8 cellular contexts compared by ENCODE assay signal in the genomic region with DNA sequence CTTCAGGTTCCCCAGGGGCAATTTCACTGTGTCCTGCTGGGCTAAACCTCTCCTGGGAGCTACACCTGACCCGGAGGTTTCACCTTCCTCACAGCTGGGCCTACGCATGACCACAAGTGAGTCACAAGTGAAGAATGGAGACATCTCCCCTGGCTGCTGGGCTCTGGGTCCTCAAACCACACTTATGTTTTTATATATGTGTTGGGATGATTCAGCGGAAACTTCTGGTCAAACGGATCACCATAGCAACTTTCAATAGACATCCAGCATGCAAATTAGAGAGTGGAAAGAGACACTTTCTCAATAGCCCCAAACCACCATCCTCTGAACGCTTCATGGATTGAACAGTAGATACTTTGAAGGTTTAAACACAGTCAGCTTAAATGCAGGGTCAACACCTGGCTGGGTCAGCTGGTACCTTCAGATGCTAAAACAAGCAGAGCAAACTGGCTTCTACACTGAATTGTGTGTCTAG. TPM values are rescaled to one million over a fixed set of nuclear protein-coding genes. Genes with fewer than 3 reads are reported as not detected.
DNase-seq lines count a peak whose midpoint lies in the region; ATAC-seq and TF ChIP-seq lines count a peak whose summit lies in the region.

No MANE protein-coding gene starts in this region.

- no peak overlapping the region for H3K4me3 ChIP-seq in coronary artery

- peak overlapping the region; percentile 85 for H3K27ac Mint-ChIP-seq in osteocyte (ENCODE audit: unreplicated experiment)

- intact Hi-C loops in posterior cingulate gyrus (cut with DNase I): no loop called here

- H3K36me3 Mint-ChIP-seq in osteocyte (ENCODE audit: unreplicated experiment): no peaks in the 10 kb centered on the region

- ATAC-seq in GM19395 (IDR thresholded peaks at IDR 0.05; ENCODE audit: unreplicated experiment): peak; percentile 94
- peak; percentile 88 for ATAC-seq in HG03175 (IDR thresholded peaks at IDR 0.05; ENCODE audit: unreplicated experiment)

- no peak overlapping the region for H3K4me3 Mint-ChIP-seq in osteocyte (ENCODE audit: unreplicated experiment)

- H3K9me3 Mint-ChIP-seq in osteocyte (ENCODE audit: unreplicated experiment): no peaks in the 10 kb centered on the region

- peaks cover 20% of the 10 kb centered on the region for H3K4me1 Mint-ChIP-seq in osteocyte (ENCODE audit: unreplicated experiment)

- H3K27ac ChIP-seq in coronary artery: no peak overlapping the region

- peak; percentile 12 to 32 for DNase-seq in activated CD8-positive, alpha-beta memory T cell treated with anti-CD3 and anti-CD28 coated beads for 4 hours (ENCODE audit: low read depth in 2 of 2)
- DNase-seq in osteocyte (ENCODE audit: extremely low spot score, unreplicated experiment) (peak; percentile 85), SHP77 treated with DMSO at 0.1 percent for 48 hours (lab: John Stamatoyannopoulos, UW) (no peak), posterior cingulate gyrus (no peak), NCI-H1436 treated with DMSO at 0.1 percent for 48 hours (lab: John Stamatoyannopoulos, UW) (no peak), coronary artery (ENCODE audit: low spot score) (no peak)

- no peaks in the 10 kb centered on the region for H3K27me3 Mint-ChIP-seq in osteocyte (ENCODE audit: unreplicated experiment)

- no peak for TF ChIP-seq CTCF in osteocyte (IDR thresholded peaks at IDR 0.05)
- no peak for TF ChIP-seq CTCF in coronary artery (IDR thresholded peaks at IDR 0.05)

RNA-seq across cellular contexts. Expression of a gene that starts 28.0 kb away (rescaled TPM):
- 63.6 and 70.3 TPM in 2 replicates for total RNA-seq in osteocyte

Comparison
In these comparisons a context has a peak if more than half of its experiments do, and no peak if none do; other contexts are left out.
1. DNase-seq: peak in activated CD8-positive, alpha-beta memory T cell treated with anti-CD3 and anti-CD28 coated beads for 4 hours (2 of 2) and osteocyte (single experiment); none in SHP77 treated with DMSO at 0.1 percent for 48 hours (single experiment), posterior cingulate gyrus (0 of 10), NCI-H1436 treated with DMSO at 0.1 percent for 48 hours (single experiment) and coronary artery (single experiment).